8 cellular contexts compared by ENCODE assay signal in genomic region chr18:58866261-58867232, GRCh38. TPM values are rescaled to one million over a fixed set of nuclear protein-coding genes. Genes with fewer than 3 reads are reported as not detected.
A peak's percentile ranks its signal among the peaks of the same experiment; 100 is the strongest.
DNase-seq lines count a peak whose midpoint lies in the region; ATAC-seq and TF ChIP-seq lines count a peak whose summit lies in the region.
"Had no signal": no experiment of that assay in that cellular context is flagged by ENCODE, and none has a peak within 500 bp of the region (broad histone marks: within the 10 kb centered on the region; RNA-seq: fewer than 3 reads in every experiment).

No MANE protein-coding gene starts in this region.

- no TSS peak for BruUV-seq in OCI-LY7 (replicated peaks; lab: Mats Ljungman, UMichigan)

- H3K9me3 ChIP-seq in OCI-LY7 (ENCODE audit: low read length) (no peaks in the 10 kb centered on the region), ectodermal cell (ENCODE audit: control insufficient read depth, low read length) (no peaks in the 10 kb centered on the region), mesodermal cell (ENCODE audit: control insufficient read depth, low read length) (peaks cover 13% of the 10 kb centered on the region), transverse colon (no peaks in the 10 kb centered on the region)

- TF ChIP-seq EP300 in transverse colon (IDR thresholded peaks at IDR 0.05; ENCODE audit: low read depth), result no peak

- peaks cover 20% of the 10 kb centered on the region for H3K36me3 ChIP-seq in OCI-LY7 (ENCODE audit: insufficient read depth, low read length)
- H3K36me3 ChIP-seq in ectodermal cell (ENCODE audit: control insufficient read depth, insufficient read depth, low read length), result peaks cover 31% of the 10 kb centered on the region
- peaks cover 51% of the 10 kb centered on the region for H3K36me3 ChIP-seq in mesodermal cell (ENCODE audit: control insufficient read depth, insufficient read depth, low read length)
- no peaks in the 10 kb centered on the region for H3K36me3 ChIP-seq in transverse colon

- H3K27me3 ChIP-seq in ectodermal cell (ENCODE audit: control insufficient read depth, insufficient read depth, low read length, poor library complexity, severe bottlenecking) (no peaks in the 10 kb centered on the region), transverse colon (no peaks in the 10 kb centered on the region)

- H2AFZ ChIP-seq in OCI-LY7 (ENCODE audit: low read length), result no peak overlapping the region

- in situ Hi-C loops in transverse colon (cut with MboI; ENCODE audit: low pct_ligation_motif_present in 1 of 4, low pct_unique_long_range_greater_than_20kb in 1 of 4, low sequenced_read_pairs in 3 of 4), result no loop called here

- no peaks in the 10 kb centered on the region for H3K9me2 ChIP-seq in OCI-LY7 (ENCODE audit: insufficient read depth, low read length)

- TF ChIP-seq CTCF in OCI-LY7 (conservative IDR thresholded peaks at IDR 0.05; ENCODE audit: low read length) (no peak), transverse colon (IDR thresholded peaks at IDR 0.05) (no peak), GM10266 (IDR thresholded peaks at IDR 0.05; ENCODE audit: control insufficient read depth, insufficient read depth, low read depth, missing control alignments) (no peak)

- H4K20me1 ChIP-seq in OCI-LY7 (ENCODE audit: insufficient read depth, low read length), result no peaks in the 10 kb centered on the region

- no peak overlapping the region for H3K4me3 ChIP-seq in OCI-LY7 (ENCODE audit: low read depth, low read length, poor library complexity, severe bottlenecking)
- H3K4me3 ChIP-seq in ectodermal cell (ENCODE audit: insufficient read depth, low read depth, low read length), result peak overlapping the region; percentile 79
- H3K4me3 ChIP-seq in mesodermal cell (ENCODE audit: extremely low read depth, insufficient read depth, low read length, poor library complexity, severe bottlenecking), result peak overlapping the region; percentile 41
- no peak overlapping the region for H3K4me3 ChIP-seq in transverse colon

- CTCF ChIA-PET in OCI-LY7 (lab: Charles Lee; ENCODE audit: unreplicated experiment), result no interaction called here

- ATAC-seq in GM21528 (IDR thresholded peaks at IDR 0.05; ENCODE audit: low FRiP score, unreplicated experiment), result no peak

- H3K79me2 ChIP-seq in OCI-LY7 (ENCODE audit: insufficient read depth, low read depth, low read length), result peaks cover 4% of the 10 kb centered on the region; the same call in 1 of the 2 replicates

- WGBS in ectodermal cell, 2 experiments, result 73 to 77% methylated on average over 11 to 13 of the region's 13 CpGs
- 66 to 68% methylated on average over 5 to 6 of the region's 13 CpGs for WGBS in mesodermal cell (ENCODE audit: insufficient coverage in 2 of 2), 2 experiments
- 68 to 72% methylated on average over 13 of the region's 13 CpGs for WGBS in transverse colon (ENCODE audit: low coverage in 1 of 2), 2 donors

- no peak overlapping the region for H3K27ac ChIP-seq in OCI-LY7 (ENCODE audit: low read depth, low read length, poor library complexity, severe bottlenecking)
- H3K27ac ChIP-seq in ectodermal cell (ENCODE audit: insufficient read depth, low read depth, low read length, poor library complexity, severe bottlenecking), result peak overlapping the region; percentile 55
- H3K27ac ChIP-seq in mesodermal cell (ENCODE audit: low read depth, low read length, severe bottlenecking), result peak overlapping the region; percentile 99
- H3K27ac ChIP-seq in transverse colon, result peak overlapping the region; percentile 88 to 92 (median 90)

- H3K4me1 ChIP-seq in OCI-LY7 (ENCODE audit: insufficient read depth, low read length, poor library complexity, severe bottlenecking) (peaks cover 30% of the 10 kb centered on the region), ectodermal cell (ENCODE audit: control insufficient read depth, insufficient read depth, low read length) (peaks cover 45% of the 10 kb centered on the region), mesodermal cell (ENCODE audit: control insufficient read depth, insufficient read depth, low read length, poor library complexity, severe bottlenecking) (peaks cover 39% of the 10 kb centered on the region), transverse colon (peaks cover 0 to 53% (median 27%) of the 10 kb centered on the region in 4 donors)

- no peak for DNase-seq in OCI-LY7 (ENCODE audit: low spot score)
- DNase-seq in transverse colon, result no peak
- DNase-seq in GM10266 (ENCODE audit: extremely low spot score), result no peak
- no peak for DNase-seq in retina
- DNase-seq: stimulated activated CD4-positive, alpha-beta T cell treated with anti-CD3 and anti-CD28 coated beads, Interleukin-4, amount 100 ng/mL, for 4 hours had no signal

- peak overlapping the region; percentile 78; the same call in 1 of the 2 replicates for H3K4me2 ChIP-seq in OCI-LY7 (ENCODE audit: low read length)

- no peak for TF ChIP-seq POLR2A in transverse colon (IDR thresholded peaks at IDR 0.05)

- POLR2A ChIA-PET in OCI-LY7 (lab: Charles Lee), result interaction anchor here (0.6 to 1.0 kb wide), 2 partner anchors 133 to 194 kb away, joined by 3 read pairs; no protein-coding TSS in a partner anchor

- intact Hi-C loops in OCI-LY7 (cut with micrococcal nuclease; ENCODE audit: unreplicated experiment) (loop anchor here (10.0 kb wide), 1 partner anchor 82 kb away; no protein-coding TSS in a partner anchor), transverse colon (cut with DNase I; ENCODE audit: low total_unique reads) (no loop called here)

RNA-seq across cellular contexts. Expression of gene ZNF532, which starts 1.9 kb away (rescaled TPM):
- total RNA-seq in OCI-LY7 (2014; rRNA removed; shearing (Covaris generic)), result 10.4 and 21.3 TPM in 2 replicates
- total RNA-seq in OCI-LY7 (2022) (18.7 and 25.1 TPM in 2 replicates), transverse colon (10 to 100 TPM; 16.2 to 26.9 (median 22.7) TPM)
- polyA plus RNA-seq in ectodermal cell (2013, experiment 1 of 4), result 152 TPM
- 162 TPM for polyA plus RNA-seq in ectodermal cell (2013, experiment 2 of 4)
- polyA plus RNA-seq in ectodermal cell (2013, experiment 3 of 4), result 110 TPM
- polyA plus RNA-seq in ectodermal cell (2013, experiment 4 of 4), result 141 TPM
- 103 TPM for polyA plus RNA-seq in mesodermal cell (2013, experiment 1 of 2)
- 94.7 TPM for polyA plus RNA-seq in mesodermal cell (2013, experiment 2 of 2)

Comparison
In these comparisons a context has a peak if more than half of its experiments do, and no peak if none do; other contexts are left out.
1. H3K4me3 ChIP-seq: peak in ectodermal cell (single experiment) and mesodermal cell (single experiment); none in OCI-LY7 (single experiment) and transverse colon (0 of 4).